In genomic region chr15:58410353-58410752, GRCh38 we compare ENCODE assay signal across 8 cellular contexts. TPM values are rescaled to one million over a fixed set of nuclear protein-coding genes. Genes with fewer than 3 reads are reported as not detected.
A peak's percentile ranks its signal among the peaks of the same experiment; 100 is the strongest.
DNase-seq lines count a peak whose midpoint lies in the region; ATAC-seq and TF ChIP-seq lines count a peak whose summit lies in the region.

No MANE protein-coding gene starts in this region.

- H3K27ac Mint-ChIP-seq in mesothelial cell of epicardium: peak overlapping the region; percentile 12

- ATAC-seq in Right ventricle myocardium inferior (peak; percentile 16), HG02678 (IDR thresholded peaks at IDR 0.05; ENCODE audit: unreplicated experiment) (no peak), GM21528 (IDR thresholded peaks at IDR 0.05; ENCODE audit: low FRiP score, unreplicated experiment) (no peak)

- WGBS in urinary bladder: 68% methylated on average over 4 of the region's 4 CpGs

- intact Hi-C loops in Right ventricle myocardium inferior (cut with DNase I): no loop called here
- intact Hi-C loops in cardiac septum (cut with DNase I): no loop called here

- no peak for DNase-seq in Right ventricle myocardium inferior (ENCODE audit: missing footprints)
- no peak for DNase-seq in cardiac septum (ENCODE audit: low spot score)
- DNase-seq in activated effector memory CD4-positive, alpha-beta T cell treated with Interleukin-2 at 50 U/mL for 16 hours: peak; percentile 6
- DNase-seq in mesothelial cell of epicardium (ENCODE audit: low spot score in 2 of 2, unreplicated experiment in 2 of 2): no peak
- DNase-seq in effector CD4-positive, alpha-beta T cell: no peak

- H3K36me3 Mint-ChIP-seq in mesothelial cell of epicardium: no peaks in the 10 kb centered on the region

- no peak overlapping the region for H3K27ac ChIP-seq in urinary bladder (ENCODE audit: low read depth)

- H3K27me3 Mint-ChIP-seq in mesothelial cell of epicardium (ENCODE audit: low read depth): no peaks in the 10 kb centered on the region

- no peak for TF ChIP-seq CTCF in mesothelial cell of epicardium (IDR thresholded peaks at IDR 0.05; ENCODE audit: unreplicated experiment)

- peak overlapping the region; percentile 21 for H3K4me3 ChIP-seq in urinary bladder (ENCODE audit: low read depth, low read length)

- no peaks in the 10 kb centered on the region for H3K36me3 ChIP-seq in urinary bladder (ENCODE audit: insufficient read depth)

- peaks cover 6% of the 10 kb centered on the region for H3K4me1 Mint-ChIP-seq in mesothelial cell of epicardium

- peaks cover 1% of the 10 kb centered on the region for H3K4me1 ChIP-seq in urinary bladder (ENCODE audit: insufficient read depth)

- H3K9me3 Mint-ChIP-seq in mesothelial cell of epicardium: peaks cover 4% of the 10 kb centered on the region

- no peak overlapping the region for H3K4me3 Mint-ChIP-seq in mesothelial cell of epicardium

RNA-seq across cellular contexts. Expression of gene LIPC, which starts 21.4 kb away (rescaled TPM):
- total RNA-seq in Right ventricle myocardium inferior (0.70 TPM), cardiac septum (0.62 TPM), mesothelial cell of epicardium (not detected in 3 replicates), urinary bladder (1.2 TPM)
- polyA plus RNA-seq in urinary bladder: 0.41 TPM
